ENCODE assay signal across 8 cellular contexts in genomic region chr1:46166521-46167462, GRCh38. TPM values are rescaled to one million over a fixed set of nuclear protein-coding genes. Genes with fewer than 3 reads are reported as not detected.
DNase-seq lines count a peak whose midpoint lies in the region; ATAC-seq and TF ChIP-seq lines count a peak whose summit lies in the region.

No MANE protein-coding gene starts in this region.

- intact Hi-C loops in psoas muscle (cut with DNase I) = no loop called here

- no peaks in the 10 kb centered on the region for H3K9me3 ChIP-seq in psoas muscle

- TF ChIP-seq CTCF in HFFc6 (IDR thresholded peaks at IDR 0.05) = no peak
- no peak for TF ChIP-seq CTCF in fibroblast of villous mesenchyme (IDR thresholded peaks at IDR 0.05; ENCODE audit: insufficient read depth, low read depth, low read length)
- no peak for TF ChIP-seq CTCF in psoas muscle (IDR thresholded peaks at IDR 0.05)

- H3K9me3 Mint-ChIP-seq in HFFc6 = no peaks in the 10 kb centered on the region

- H3K36me3 ChIP-seq in ACC112 (ENCODE audit: insufficient read depth, low read length) = no peaks in the 10 kb centered on the region
- H3K36me3 ChIP-seq in psoas muscle (ENCODE audit: insufficient read depth in 1 of 2, low read depth in 1 of 2) = no peaks in the 10 kb centered on the region

- H3K27me3 ChIP-seq in ACC112 (ENCODE audit: insufficient read depth, low read length) (peaks cover 12% of the 10 kb centered on the region), psoas muscle (ENCODE audit: insufficient read depth in 3 of 3, low read length in 2 of 3) (no peaks in the 10 kb centered on the region)

- peaks cover 15% of the 10 kb centered on the region for H3K4me1 ChIP-seq in ACC112 (ENCODE audit: control insufficient read depth, insufficient read depth, low read length, unreplicated experiment)
- peaks cover 17% of the 10 kb centered on the region for H3K4me1 ChIP-seq in psoas muscle

- DNase-seq in HFFc6 = no peak
- DNase-seq in activated T-cell treated with anti-CD3 and anti-CD28 coated beads, Interleukin-2, amount 50 U/mL, for 48 hours = peak; percentile 60 to 64
- DNase-seq in fibroblast of villous mesenchyme (ENCODE audit: low read depth) = no peak
- DNase-seq in psoas muscle = peak; percentile 48 to 74
- no peak for DNase-seq in NCI-H2196 (lab: John Stamatoyannopoulos, UW; ENCODE audit: unreplicated experiment)
- DNase-seq in NCI-H524 treated with DMSO at 0.1 percent for 48 hours (lab: John Stamatoyannopoulos, UW) = no peak

- ATAC-seq in psoas muscle = peak; percentile 36 to 74 (median 59)
- ATAC-seq in HG02884 (IDR thresholded peaks at IDR 0.05; ENCODE audit: unreplicated experiment) = no peak

- H3K27ac ChIP-seq in ACC112 (ENCODE audit: low read depth, low read length) = no peak overlapping the region
- peak overlapping the region; percentile 72 for H3K27ac ChIP-seq in psoas muscle

- H3K79me2 ChIP-seq in ACC112 (ENCODE audit: control insufficient read depth, insufficient read depth, low read length, unreplicated experiment) = no peaks in the 10 kb centered on the region

- H2AFZ ChIP-seq in ACC112 (ENCODE audit: low read length, unreplicated experiment) = peak overlapping the region; percentile 62

- peak overlapping the region; percentile 43; the same call in 1 of the 2 replicates for H3K4me3 Mint-ChIP-seq in HFFc6

- H3K27ac Mint-ChIP-seq in HFFc6 = no peak overlapping the region

- H3K36me3 Mint-ChIP-seq in HFFc6 (ENCODE audit: low read depth) = no peaks in the 10 kb centered on the region

- H3K27me3 Mint-ChIP-seq in HFFc6 (ENCODE audit: insufficient read depth) = peaks cover 17% of the 10 kb centered on the region

- H3K4me3 ChIP-seq in ACC112 (ENCODE audit: low read depth, low read length) = peak overlapping the region; percentile 76
- peak overlapping the region; percentile 47 for H3K4me3 ChIP-seq in fibroblast of villous mesenchyme (ENCODE audit: low read depth, low read length)
- H3K4me3 ChIP-seq in psoas muscle = peak overlapping the region; percentile 72

- H3K4me1 Mint-ChIP-seq in HFFc6 (ENCODE audit: low read depth) = no peaks in the 10 kb centered on the region

- WGBS in psoas muscle, 3 donors = 15 to 18% (median 16%) methylated on average over 47 of the region's 47 CpGs

RNA-seq across cellular contexts. Expression of gene TSPAN1, which starts 8.1 kb away (rescaled TPM):
- 1 to 10 TPM in 3 of 6 experiments, under 1 TPM in 3; 0.80 to 1.9 (median 1.1) TPM for total RNA-seq in HFFc6 (2021; fragmentation: NEBNext Ultra II Directional; extraction: Animal tissue kit (Norgen Biotek cat#: 25700))
- total RNA-seq in fibroblast of villous mesenchyme = 0.32 and 0.43 TPM in 2 replicates
- 1 to 10 TPM; 1.2 to 5.0 (median 3.0) TPM for total RNA-seq in psoas muscle
- 10 to 100 TPM in 1 of 3 donors, 1 to 10 TPM in 2; 4.0 to 14.7 (median 4.5) TPM for polyA plus RNA-seq in psoas muscle

RNA-seq across cellular contexts. Expression of gene P3R3URF, which starts 9.5 kb away (rescaled TPM):
- not detected for total RNA-seq in HFFc6 (2021; fragmentation: NEBNext Ultra II Directional; extraction: Animal tissue kit (Norgen Biotek cat#: 25700))
- total RNA-seq in fibroblast of villous mesenchyme = not detected in 2 replicates
- not detected for total RNA-seq in psoas muscle
- polyA plus RNA-seq in psoas muscle = not detected

RNA-seq across cellular contexts. Expression of gene POMGNT1, which starts 31.4 kb away (rescaled TPM):
- 100 to 1,000 TPM; 103 to 125 (median 119) TPM for total RNA-seq in HFFc6 (2021; fragmentation: NEBNext Ultra II Directional; extraction: Animal tissue kit (Norgen Biotek cat#: 25700))
- total RNA-seq in fibroblast of villous mesenchyme = 52.8 and 81.2 TPM in 2 replicates
- total RNA-seq in psoas muscle = 100 to 1,000 TPM in 1 of 4 donors, 10 to 100 TPM in 3; 73.5 to 100 (median 87.6) TPM
- polyA plus RNA-seq in psoas muscle = 10 to 100 TPM; 63.1 to 89.5 (median 81.1) TPM

RNA-seq across cellular contexts. Expression of gene PIK3R3, which starts 34.4 kb away (rescaled TPM):
- total RNA-seq in HFFc6 (2021; fragmentation: NEBNext Ultra II Directional; extraction: Animal tissue kit (Norgen Biotek cat#: 25700)) = 1 to 10 TPM; 5.4 to 8.9 (median 6.0) TPM
- 10.3 and 14.2 TPM in 2 replicates for total RNA-seq in fibroblast of villous mesenchyme
- 10 to 100 TPM; 17.3 to 24.2 (median 21.2) TPM for total RNA-seq in psoas muscle
- polyA plus RNA-seq in psoas muscle = 10 to 100 TPM in 2 of 3 donors, 1 to 10 TPM in 1; 6.7 to 17.4 (median 16.7) TPM

RNA-seq across cellular contexts. Expression of gene LURAP1, which starts 36.3 kb away (rescaled TPM):
- 1 to 10 TPM; 2.2 to 4.7 (median 3.9) TPM for total RNA-seq in HFFc6 (2021; fragmentation: NEBNext Ultra II Directional; extraction: Animal tissue kit (Norgen Biotek cat#: 25700))
- total RNA-seq in fibroblast of villous mesenchyme = 3.2 and 3.9 TPM in 2 replicates
- total RNA-seq in psoas muscle = under 1 TPM; 0.29 to 0.77 (median 0.64) TPM
- 1 to 10 TPM in 1 of 3 donors, under 1 TPM in 2; 0.25 to 1.6 (median 0.28) TPM for polyA plus RNA-seq in psoas muscle

Comparison
In these comparisons a context has a peak if more than half of its experiments do, and no peak if none do; other contexts are left out.
1. DNase-seq: peak in activated T-cell treated with anti-CD3 and anti-CD28 coated beads, Interleukin-2, amount 50 U/mL, for 48 hours (2 of 2) and psoas muscle (2 of 2); none in HFFc6 (single experiment), fibroblast of villous mesenchyme (single experiment), NCI-H2196 (single experiment) and NCI-H524 treated with DMSO at 0.1 percent for 48 hours (single experiment).
2. Peak in every context shown above with its lines, with median percentiles within 50 percentile points of each other: H3K4me3 ChIP-seq.